In the genomic region with DNA sequence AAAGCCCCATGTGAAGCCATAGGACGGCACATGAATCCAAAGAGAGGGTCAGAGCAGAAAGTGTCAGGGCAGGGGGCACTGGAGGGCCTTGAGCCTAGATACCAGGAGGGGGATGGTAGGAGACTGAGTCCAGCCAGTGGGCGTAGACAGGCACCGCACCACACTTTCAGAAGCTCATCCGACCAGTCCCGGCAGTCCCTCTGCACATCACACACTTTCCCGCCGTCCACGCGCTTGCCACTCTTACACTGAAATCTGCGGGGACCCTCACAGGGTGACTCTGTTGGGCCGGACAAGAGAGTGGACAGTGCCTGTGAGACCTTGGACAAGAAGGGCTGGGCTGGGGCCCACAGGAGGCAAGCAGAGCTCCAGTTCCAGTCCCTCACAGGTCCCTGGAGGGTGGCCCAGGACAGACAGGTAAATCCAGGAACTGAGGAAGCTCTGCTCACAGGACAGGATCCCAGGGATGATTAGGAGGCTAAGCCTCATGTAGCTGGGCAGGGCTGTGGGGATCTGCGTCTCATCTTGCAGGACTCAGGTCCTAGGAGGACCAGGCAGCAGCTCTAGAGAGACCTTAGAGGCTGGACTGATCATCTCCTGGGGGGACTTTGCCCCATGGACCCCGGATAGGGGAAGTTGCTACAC, we compare ENCODE assay signal across 21 cellular contexts. TPM values are rescaled to one million over a fixed set of nuclear protein-coding genes. Genes with fewer than 3 reads are reported as not detected.
DNase-seq lines count a peak whose midpoint lies in the region; ATAC-seq and TF ChIP-seq lines count a peak whose summit lies in the region.
"Had no signal": no experiment of that assay in that cellular context is flagged by ENCODE, and none has a peak within 500 bp of the region (broad histone marks: within the 10 kb centered on the region; RNA-seq: fewer than 3 reads in every experiment).

No MANE protein-coding gene starts in this region.

- no peak overlapping the region for H3K27ac ChIP-seq in mesenchymal stem cell (ENCODE audit: low read length, poor library complexity, severe bottlenecking)
- H3K27ac ChIP-seq: SK-N-MC had no signal

- H2BK120ac ChIP-seq in mesenchymal stem cell (ENCODE audit: low read depth, low read length) = no peak overlapping the region

- no peak overlapping the region for H2AFZ ChIP-seq in mesenchymal stem cell (ENCODE audit: low read depth, low read length)

- H3K4me3 ChIP-seq in mesenchymal stem cell (ENCODE audit: insufficient read depth in 1 of 2, low read depth in 1 of 2, low read length in 2 of 2) = no peak overlapping the region
- H3K4me3 ChIP-seq: GM12878, MG63, SK-N-MC had no signal

- H2BK12ac ChIP-seq in mesenchymal stem cell (ENCODE audit: low read length in 2 of 2) = no peak overlapping the region

- no peak overlapping the region for H3K18ac ChIP-seq in mesenchymal stem cell (ENCODE audit: low read depth in 1 of 2, low read length in 2 of 2)

- no peak overlapping the region for H2AK5ac ChIP-seq in mesenchymal stem cell (ENCODE audit: low read length, severe bottlenecking)

- H3K9me3 Mint-ChIP-seq in activated naive CD4-positive, alpha-beta T cell treated with anti-CD3 and anti-CD28 coated beads, Interleukin-2, amount 50 U/mL, for 24 hours = no peaks in the 10 kb centered on the region
- no peaks in the 10 kb centered on the region for H3K9me3 Mint-ChIP-seq in activated naive CD4-positive, alpha-beta T cell treated with anti-CD3 and anti-CD28 coated beads, Interleukin-2, amount 10 ng/mL, durations not matched to agents 7 days and 5 days
- no peaks in the 10 kb centered on the region for H3K9me3 Mint-ChIP-seq in activated CD8-positive, alpha-beta T cell treated with anti-CD3 and anti-CD28 coated beads, Interleukin-2, amount 10 ng/mL, durations not matched to agents 7 days and 5 days (ENCODE audit: insufficient read depth)
- no peaks in the 10 kb centered on the region for H3K9me3 Mint-ChIP-seq in neural crest cell
- H3K9me3 Mint-ChIP-seq in stimulated activated naive B cell treated with anti-CD40 and anti-IgM and Interleukin-4, amounts not matched to agents 10 μg/mL and 1 μg/mL and 100 μg/mL, for 72 hours = no peaks in the 10 kb centered on the region
- H3K9me3 Mint-ChIP-seq: HFFc6 had no signal

- H3K27me3 Mint-ChIP-seq in activated naive CD4-positive, alpha-beta T cell treated with anti-CD3 and anti-CD28 coated beads, Interleukin-2, amount 50 U/mL, for 24 hours = no peaks in the 10 kb centered on the region
- H3K27me3 Mint-ChIP-seq in activated naive CD4-positive, alpha-beta T cell treated with anti-CD3 and anti-CD28 coated beads, Interleukin-2, amount 10 ng/mL, durations not matched to agents 7 days and 5 days = no peaks in the 10 kb centered on the region
- no peaks in the 10 kb centered on the region for H3K27me3 Mint-ChIP-seq in activated CD8-positive, alpha-beta T cell treated with anti-CD3 and anti-CD28 coated beads, Interleukin-2, amount 10 ng/mL, durations not matched to agents 7 days and 5 days (ENCODE audit: low read depth)
- no peaks in the 10 kb centered on the region for H3K27me3 Mint-ChIP-seq in neural crest cell (ENCODE audit: low read depth)
- H3K27me3 Mint-ChIP-seq in stimulated activated naive B cell treated with anti-CD40 and anti-IgM and Interleukin-4, amounts not matched to agents 10 μg/mL and 1 μg/mL and 100 μg/mL, for 72 hours = no peaks in the 10 kb centered on the region

- peak overlapping the region; percentile 55 for H3K27ac Mint-ChIP-seq in activated naive CD4-positive, alpha-beta T cell treated with anti-CD3 and anti-CD28 coated beads, Interleukin-2, amount 50 U/mL, for 24 hours
- no peak overlapping the region for H3K27ac Mint-ChIP-seq in activated naive CD4-positive, alpha-beta T cell treated with anti-CD3 and anti-CD28 coated beads, Interleukin-2, amount 10 ng/mL, durations not matched to agents 7 days and 5 days
- peak overlapping the region; percentile 52 for H3K27ac Mint-ChIP-seq in activated CD8-positive, alpha-beta T cell treated with anti-CD3 and anti-CD28 coated beads, Interleukin-2, amount 10 ng/mL, durations not matched to agents 7 days and 5 days
- peak overlapping the region; percentile 67 for H3K27ac Mint-ChIP-seq in neural crest cell (ENCODE audit: unreplicated experiment)
- H3K27ac Mint-ChIP-seq in stimulated activated naive B cell treated with anti-CD40 and anti-IgM and Interleukin-4, amounts not matched to agents 10 μg/mL and 1 μg/mL and 100 μg/mL, for 72 hours = peak overlapping the region; percentile 48
- H3K27ac Mint-ChIP-seq: HFFc6 had no signal

- CTCF ChIA-PET in activated naive CD4-positive, alpha-beta T cell treated with anti-CD3 and anti-CD28 coated beads, Interleukin-2, amount 10 ng/mL, durations not matched to agents 7 days and 5 days (lab: Charles Lee) = interaction anchor here (1.0 to 2.6 kb wide), 4 partner anchors 12 to 191 kb away, joined by 3 to 12 read pairs (median 5); no protein-coding TSS in a partner anchor
- CTCF ChIA-PET in activated CD8-positive, alpha-beta T cell treated with anti-CD3 and anti-CD28 coated beads, Interleukin-2, amount 10 ng/mL, durations not matched to agents 7 days and 5 days (lab: Charles Lee) = interaction anchor here (0.5 to 10.0 kb wide), 2 partner anchors 117 to 605 kb away, joined by 3 to 167 read pairs; no protein-coding TSS in a partner anchor

- no peaks in the 10 kb centered on the region for H3K27me3 ChIP-seq in mesenchymal stem cell (ENCODE audit: control insufficient read depth in 1 of 2, insufficient read depth in 1 of 2, low read length in 2 of 2)
- H3K27me3 ChIP-seq: MG63 had no signal

- POLR2A ChIA-PET in activated CD8-positive, alpha-beta T cell treated with anti-CD3 and anti-CD28 coated beads, Interleukin-2, amount 10 ng/mL, durations not matched to agents 7 days and 5 days (lab: Charles Lee) = no interaction called here

- H4K8ac ChIP-seq in mesenchymal stem cell (ENCODE audit: low read length) = no peak overlapping the region

- over 99% methylated on average over 13 of the region's 13 CpGs for WGBS in mesenchymal stem cell

- peaks cover 5% of the 10 kb centered on the region for H3K4me1 Mint-ChIP-seq in activated naive CD4-positive, alpha-beta T cell treated with anti-CD3 and anti-CD28 coated beads, Interleukin-2, amount 50 U/mL, for 24 hours
- H3K4me1 Mint-ChIP-seq in activated naive CD4-positive, alpha-beta T cell treated with anti-CD3 and anti-CD28 coated beads, Interleukin-2, amount 10 ng/mL, durations not matched to agents 7 days and 5 days = no peaks in the 10 kb centered on the region
- no peaks in the 10 kb centered on the region for H3K4me1 Mint-ChIP-seq in activated CD8-positive, alpha-beta T cell treated with anti-CD3 and anti-CD28 coated beads, Interleukin-2, amount 10 ng/mL, durations not matched to agents 7 days and 5 days (ENCODE audit: low read depth)
- H3K4me1 Mint-ChIP-seq in neural crest cell = no peaks in the 10 kb centered on the region
- H3K4me1 Mint-ChIP-seq in stimulated activated naive B cell treated with anti-CD40 and anti-IgM and Interleukin-4, amounts not matched to agents 10 μg/mL and 1 μg/mL and 100 μg/mL, for 72 hours = peaks cover 26 to 28% of the 10 kb centered on the region in 2 donors

- H2BK15ac ChIP-seq in mesenchymal stem cell (ENCODE audit: low read depth, poor library complexity, severe bottlenecking) = no peak overlapping the region

- no peak overlapping the region for H3K14ac ChIP-seq in mesenchymal stem cell (ENCODE audit: low read length in 2 of 2)

- no peak for TF ChIP-seq CTCF in neural crest cell (conservative IDR thresholded peaks at IDR 0.05)

- peaks cover 17 to 31% of the 10 kb centered on the region in 2 experiments for H3K36me3 ChIP-seq in mesenchymal stem cell (ENCODE audit: control insufficient read depth in 1 of 2, insufficient read depth in 2 of 2, low read depth in 1 of 2, low read length in 2 of 2)

- peaks cover 9% of the 10 kb centered on the region for H3K36me3 Mint-ChIP-seq in activated naive CD4-positive, alpha-beta T cell treated with anti-CD3 and anti-CD28 coated beads, Interleukin-2, amount 50 U/mL, for 24 hours
- peaks cover 28% of the 10 kb centered on the region for H3K36me3 Mint-ChIP-seq in activated naive CD4-positive, alpha-beta T cell treated with anti-CD3 and anti-CD28 coated beads, Interleukin-2, amount 10 ng/mL, durations not matched to agents 7 days and 5 days
- peaks cover 47% of the 10 kb centered on the region for H3K36me3 Mint-ChIP-seq in activated CD8-positive, alpha-beta T cell treated with anti-CD3 and anti-CD28 coated beads, Interleukin-2, amount 10 ng/mL, durations not matched to agents 7 days and 5 days (ENCODE audit: low read depth)
- peaks cover 8% of the 10 kb centered on the region for H3K36me3 Mint-ChIP-seq in neural crest cell (ENCODE audit: low read depth)
- peaks cover 55 to 83% of the 10 kb centered on the region in 2 donors for H3K36me3 Mint-ChIP-seq in stimulated activated naive B cell treated with anti-CD40 and anti-IgM and Interleukin-4, amounts not matched to agents 10 μg/mL and 1 μg/mL and 100 μg/mL, for 72 hours

- H3K9ac ChIP-seq in mesenchymal stem cell (ENCODE audit: low read length) = no peak overlapping the region

- no peak for DNase-seq in activated naive CD4-positive, alpha-beta T cell treated with anti-CD3 and anti-CD28 coated beads, Interleukin-2, amount 10 ng/mL, durations not matched to agents 7 days and 5 days
- no peak for DNase-seq in activated CD8-positive, alpha-beta T cell treated with anti-CD3 and anti-CD28 coated beads, Interleukin-2, amount 10 ng/mL, durations not matched to agents 7 days and 5 days
- DNase-seq in neural crest cell (ENCODE audit: low read depth, low spot score) (no peak), mesenchymal stem cell (no peak)
- no peak for DNase-seq in stimulated activated naive B cell treated with anti-CD40 and anti-IgM and Interleukin-4, amounts not matched to agents 10 μg/mL and 1 μg/mL and 100 μg/mL, for 72 hours
- DNase-seq: DMS79 treated with DMSO at 0.1 percent for 48 hours, H7, HFFc6, Kasumi-1, MG63, NCI-H1048, NCI-H1417 treated with DMSO at 0.1 percent for 48 hours, NCI-H187, NCI-H446, NCI-H526, PC-3, SHP77 treated with DMSO at 0.1 percent for 48 hours had no signal

- H3K4me3 Mint-ChIP-seq in activated naive CD4-positive, alpha-beta T cell treated with anti-CD3 and anti-CD28 coated beads, Interleukin-2, amount 50 U/mL, for 24 hours = no peak overlapping the region
- H3K4me3 Mint-ChIP-seq in activated naive CD4-positive, alpha-beta T cell treated with anti-CD3 and anti-CD28 coated beads, Interleukin-2, amount 10 ng/mL, durations not matched to agents 7 days and 5 days = no peak overlapping the region
- H3K4me3 Mint-ChIP-seq in activated CD8-positive, alpha-beta T cell treated with anti-CD3 and anti-CD28 coated beads, Interleukin-2, amount 10 ng/mL, durations not matched to agents 7 days and 5 days = no peak overlapping the region
- H3K4me3 Mint-ChIP-seq in neural crest cell = no peak overlapping the region
- no peak overlapping the region for H3K4me3 Mint-ChIP-seq in stimulated activated naive B cell treated with anti-CD40 and anti-IgM and Interleukin-4, amounts not matched to agents 10 μg/mL and 1 μg/mL and 100 μg/mL, for 72 hours
- H3K4me3 Mint-ChIP-seq: HFFc6 had no signal

- H3K4ac ChIP-seq in mesenchymal stem cell (ENCODE audit: low read depth in 1 of 2, low read length in 2 of 2) = no peak overlapping the region

- peaks cover 2% of the 10 kb centered on the region for H3K4me1 ChIP-seq in mesenchymal stem cell (ENCODE audit: control insufficient read depth, insufficient read depth, low read depth, low read length)

- no peaks in the 10 kb centered on the region for H3K9me3 ChIP-seq in mesenchymal stem cell (ENCODE audit: control insufficient read depth, low read length)
- H3K9me3 ChIP-seq: MG63 had no signal

- no peak overlapping the region for H2BK5ac ChIP-seq in mesenchymal stem cell (ENCODE audit: low read depth, low read length, poor library complexity, severe bottlenecking)

- no peak overlapping the region for H4K91ac ChIP-seq in mesenchymal stem cell (ENCODE audit: low read length)

- no peak overlapping the region for H3K23ac ChIP-seq in mesenchymal stem cell (ENCODE audit: low read length in 2 of 2)

- H3K79me1 ChIP-seq in mesenchymal stem cell (replicated peaks; ENCODE audit: low read length, poor library complexity, severe bottlenecking) = no peaks in the 10 kb centered on the region

- no peak overlapping the region for H3K4me2 ChIP-seq in mesenchymal stem cell (ENCODE audit: low read length, poor library complexity, severe bottlenecking)

- no peak for ATAC-seq in activated CD8-positive, alpha-beta T cell treated with anti-CD3 and anti-CD28 coated beads, Interleukin-2, amount 10 ng/mL, durations not matched to agents 7 days and 5 days
- ATAC-seq in stimulated activated naive B cell treated with anti-CD40 and anti-IgM and Interleukin-4, amounts not matched to agents 10 μg/mL and 1 μg/mL and 100 μg/mL, for 72 hours (replicated peaks) = no peak
- ATAC-seq in HG02973 (IDR thresholded peaks at IDR 0.05; ENCODE audit: unreplicated experiment) = no peak
- ATAC-seq: GM12878, PC-3 had no signal

RNA-seq across cellular contexts. Expression of a gene that starts 36.3 kb away (rescaled TPM):
- total RNA-seq in activated CD8-positive, alpha-beta T cell treated with anti-CD3 and anti-CD28 coated beads, Interleukin-2, amount 10 ng/mL, durations not matched to agents 7 days and 5 days = 10 to 100 TPM; 83.1 to 85.2 TPM
- total RNA-seq in neural crest cell = 76.6 and 78.9 TPM in 2 replicates
- polyA plus RNA-seq in mesenchymal stem cell (2013, experiment 1 of 2) = 53.3 TPM
- 54.6 TPM for polyA plus RNA-seq in mesenchymal stem cell (2013, experiment 2 of 2)

RNA-seq across cellular contexts. Expression of a gene that starts 53.2 kb away (rescaled TPM):
- total RNA-seq in activated CD8-positive, alpha-beta T cell treated with anti-CD3 and anti-CD28 coated beads, Interleukin-2, amount 10 ng/mL, durations not matched to agents 7 days and 5 days = 10 to 100 TPM; 62.7 to 71.8 TPM
- total RNA-seq in neural crest cell = 49.7 and 59.5 TPM in 2 replicates
- 19.5 TPM for polyA plus RNA-seq in mesenchymal stem cell (2013, experiment 1 of 2)
- polyA plus RNA-seq in mesenchymal stem cell (2013, experiment 2 of 2) = 17.4 TPM

RNA-seq across cellular contexts. Expression of a gene that starts 54.2 kb away (rescaled TPM):
- total RNA-seq in activated CD8-positive, alpha-beta T cell treated with anti-CD3 and anti-CD28 coated beads, Interleukin-2, amount 10 ng/mL, durations not matched to agents 7 days and 5 days = 10 to 100 TPM; 44.3 to 45.5 TPM
- total RNA-seq in neural crest cell = 82.2 and 84.1 TPM in 2 replicates
- polyA plus RNA-seq in mesenchymal stem cell (2013, experiment 1 of 2) = 48.5 TPM
- 51.0 TPM for polyA plus RNA-seq in mesenchymal stem cell (2013, experiment 2 of 2)
